Comparison of ENCODE assay signal across 9 cellular contexts in genomic region chr1:86773331-86774288, GRCh38.
DNase-seq lines count a peak whose midpoint lies in the region; ATAC-seq, FAIRE-seq and TF ChIP-seq lines count a peak whose summit lies in the region.
"Had no signal": no experiment of that assay in that cellular context is flagged by ENCODE, and none has a peak within 500 bp of the region (broad histone marks: within the 10 kb centered on the region; RNA-seq: fewer than 3 reads in every experiment).

No MANE protein-coding gene starts in this region.

- H3K9me3 ChIP-seq in pancreas = no peaks in the 10 kb centered on the region

- ATAC-seq in GM21367 (IDR thresholded peaks at IDR 0.05; ENCODE audit: unreplicated experiment) (peak; percentile 9), HG03460 (IDR thresholded peaks at IDR 0.05; ENCODE audit: unreplicated experiment) (peak; percentile 19), pancreas (peak in 3 of 4 donors; percentile 18 to 30 (median 21))

- H3K9me3 Mint-ChIP-seq in brain = peaks cover 0 to 11% (median 0%) of the 10 kb centered on the region in 5 experiments

- peak overlapping the region in 4 of 5 experiments; percentile 33 to 64 (median 47) for H3K4me3 Mint-ChIP-seq in brain

- intact Hi-C loops in pancreas (cut with DNase I) = no loop called here

- peak overlapping the region in 2 of 4 donors; percentile 64 to 66 for H3K27ac ChIP-seq in pancreas
- H3K27ac ChIP-seq: SK-N-MC had no signal

- no peak for TF ChIP-seq CTCF in brain (conservative IDR thresholded peaks at IDR 0.05)
- no peak for TF ChIP-seq CTCF in pancreas (IDR thresholded peaks at IDR 0.05)
- no peak for TF ChIP-seq CTCF in D721Med (IDR thresholded peaks at IDR 0.05; ENCODE audit: insufficient read depth, missing control alignments)

- H3K27me3 ChIP-seq in pancreas = no peaks in the 10 kb centered on the region

- H3K36me3 ChIP-seq in pancreas = no peaks in the 10 kb centered on the region

- H3K36me3 Mint-ChIP-seq in brain = no peaks in the 10 kb centered on the region

- 53 to 55% methylated on average over 5 of the region's 5 CpGs for WGBS in pancreas, 2 donors

- H3K4me3 ChIP-seq in pancreas = no peak overlapping the region
- H3K4me3 ChIP-seq: SK-N-MC had no signal

- no peak for DNase-seq in pancreas
- no peak for DNase-seq in H4 (ENCODE audit: low spot score)
- no peak for DNase-seq in D721Med (ENCODE audit: insufficient read length, low spot score)
- DNase-seq in NCI-H524 (lab: John Stamatoyannopoulos, UW) = no peak
- no peak for DNase-seq in activated naive CD4-positive, alpha-beta T cell treated with Interleukin-2 at 50 U/mL for 16 hours

- H3K27me3 Mint-ChIP-seq in brain = no peaks in the 10 kb centered on the region

- peaks cover 2 to 25% (median 5%) of the 10 kb centered on the region in 3 donors for H3K4me1 ChIP-seq in pancreas

- peak overlapping the region; percentile 43 to 94 (median 75) for H3K27ac Mint-ChIP-seq in brain

- H3K4me1 Mint-ChIP-seq in brain = peaks cover 26% of the 10 kb centered on the region

- FAIRE-seq in pancreas (lab: Jason Lieb, UNC) (no peak), D721Med (lab: Jason Lieb, UNC) (no peak)
